ENCODE assay signal across 9 cellular contexts in genomic region chr1:54356680-54357147, GRCh38. TPM values are rescaled to one million over a fixed set of nuclear protein-coding genes. Genes with fewer than 3 reads are reported as not detected.
DNase-seq lines count a peak whose midpoint lies in the region; ATAC-seq and TF ChIP-seq lines count a peak whose summit lies in the region.
"Had no signal": no experiment of that assay in that cellular context is flagged by ENCODE, and none has a peak within 500 bp of the region (broad histone marks: within the 10 kb centered on the region; RNA-seq: fewer than 3 reads in every experiment).

No MANE protein-coding gene starts in this region.

- H3K27ac ChIP-seq in coronary artery, result no peak overlapping the region

- H3K36me3 Mint-ChIP-seq in T-cell, result peaks cover 9% of the 10 kb centered on the region

- H3K27me3 Mint-ChIP-seq in T-cell, result no peaks in the 10 kb centered on the region

- H3K4me3 Mint-ChIP-seq in T-cell, result peak overlapping the region; percentile 82 to 88 (median 83)

- POLR2A ChIA-PET in T-cell (lab: Charles Lee), result no interaction called here

- CTCF ChIA-PET in T-cell (lab: Charles Lee), result interaction anchor here (0.5 to 0.6 kb wide), 4 partner anchors 8 to 277 kb away, joined by 3 to 4 read pairs (median 4); no protein-coding TSS in a partner anchor

- peaks cover 89 to 90% (median 90%) of the 10 kb centered on the region in 3 donors for H3K4me1 Mint-ChIP-seq in T-cell

- H3K27ac Mint-ChIP-seq in T-cell, result peak overlapping the region; percentile 91 to 95

- ATAC-seq in T-cell (replicated peaks in 1 of 4) (peak; percentile 67 to 97 (median 82)), HG02798 (IDR thresholded peaks at IDR 0.05; ENCODE audit: poor library complexity, unreplicated experiment) (no peak)

- in situ Hi-C loops in GM13976 (cut with MboI; ENCODE audit: low sequenced_read_pairs, unreplicated experiment), result no loop called here

- TF ChIP-seq CTCF in GM13976 (IDR thresholded peaks at IDR 0.05; ENCODE audit: borderline replicate concordance, control extremely low read depth, extremely low read depth, insufficient read depth, missing control alignments) (no peak), coronary artery (IDR thresholded peaks at IDR 0.05) (no peak)

- no peaks in the 10 kb centered on the region for H3K9me3 Mint-ChIP-seq in T-cell

- DNase-seq in GM13976 (ENCODE audit: low spot score), result peak; percentile 68
- DNase-seq in T-cell, result peak in 32 of 34 experiments; percentile 7 to 68 (median 50)
- peak; percentile 51 for DNase-seq in central memory CD4-positive, alpha-beta T cell
- DNase-seq in stimulated activated CD4-positive, alpha-beta T cell treated with anti-CD3 and anti-CD28 coated beads, Interleukin-1b, Interleukin-23, amount 100 ng/mL, for 4 hours (ENCODE audit: low read depth in 2 of 2), result peak; percentile 20 to 23
- no peak for DNase-seq in foreskin melanocyte
- DNase-seq in NCI-H2107 (lab: John Stamatoyannopoulos, UW), result no peak
- DNase-seq in coronary artery (ENCODE audit: low spot score), result no peak
- DNase-seq: NCI-H748 treated with DMSO at 0.1 percent for 48 hours had no signal

- H3K4me3 ChIP-seq in coronary artery, result no peak overlapping the region

RNA-seq across cellular contexts. Expression of gene SSBP3, which starts 49.5 kb away (rescaled TPM):
- total RNA-seq in T-cell, result 10 to 100 TPM; 51.5 to 84.5 (median 69.2) TPM

Comparison
In these comparisons a context has a peak if more than half of its experiments do, and no peak if none do; other contexts are left out.
1. DNase-seq: peak in GM13976 (single experiment), T-cell (32 of 34), central memory CD4-positive, alpha-beta T cell (single experiment) and stimulated activated CD4-positive, alpha-beta T cell treated with anti-CD3 and anti-CD28 coated beads, Interleukin-1b, Interleukin-23, amount 100 ng/mL, for 4 hours (2 of 2); none in foreskin melanocyte (single experiment), NCI-H2107 (single experiment) and coronary artery (single experiment).